In the genomic region with DNA sequence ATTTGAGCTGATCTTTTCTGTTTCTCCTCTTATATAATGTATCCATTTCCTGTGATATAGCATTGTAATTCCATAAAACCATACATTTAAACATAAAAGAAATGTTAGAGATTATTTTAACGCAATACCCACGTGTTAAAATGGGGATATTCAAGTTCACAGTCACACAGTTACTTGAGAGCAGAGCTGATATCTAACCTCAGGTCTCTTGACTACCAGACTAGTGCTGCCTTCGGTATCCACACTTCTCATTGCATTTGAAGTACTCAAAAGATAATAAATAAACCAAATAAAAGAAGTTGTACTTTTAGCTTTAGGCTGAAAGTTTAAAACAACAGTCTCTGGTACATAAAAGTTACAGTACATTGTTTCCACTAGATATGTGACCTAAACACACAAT, we compare ENCODE assay signal across 25 cellular contexts. TPM values are rescaled to one million over a fixed set of nuclear protein-coding genes. Genes with fewer than 3 reads are reported as not detected.
DNase-seq lines count a peak whose midpoint lies in the region; ATAC-seq, FAIRE-seq and TF ChIP-seq lines count a peak whose summit lies in the region.
"Had no signal": no experiment of that assay in that cellular context is flagged by ENCODE, and none has a peak within 500 bp of the region (broad histone marks: within the 10 kb centered on the region; RNA-seq: fewer than 3 reads in every experiment).

No MANE protein-coding gene starts in this region.

- no peaks in the 10 kb centered on the region for H4K20me1 ChIP-seq in endothelial cell of umbilical vein (replicated peaks; ENCODE audit: control insufficient read depth, extremely low read depth, insufficient read depth, low read length)

- H3K36me3 Mint-ChIP-seq in T-helper 2 cell treated with Interferon-gamma antibody and Interleukin-4, amounts not matched to agents 5 μg/mL and 100 μg/mL, for 36 hours (ENCODE audit: low read depth), result peaks cover 4% of the 10 kb centered on the region
- H3K36me3 Mint-ChIP-seq in activated naive CD4-positive, alpha-beta T cell treated with anti-CD3 and anti-CD28 coated beads, Interleukin-2, amount 10 ng/mL, durations not matched to agents 7 days and 5 days, result peaks cover 14% of the 10 kb centered on the region
- H3K36me3 Mint-ChIP-seq: T-cell had no signal

- CTCF ChIA-PET in endothelial cell of umbilical vein (lab: Charles Lee), result interaction anchor here (1.0 to 1.9 kb wide), 4 partner anchors 9 to 399 kb away, joined by 3 to 8 read pairs (median 5); no protein-coding TSS in a partner anchor
- CTCF ChIA-PET in activated naive CD4-positive, alpha-beta T cell treated with anti-CD3 and anti-CD28 coated beads, Interleukin-2, amount 10 ng/mL, durations not matched to agents 7 days and 5 days (lab: Charles Lee), result interaction anchor here (0.7 to 1.2 kb wide), 6 partner anchors 8 to 399 kb away, joined by 3 to 5 read pairs (median 3); no protein-coding TSS in a partner anchor

- H3K79me2 ChIP-seq in endothelial cell of umbilical vein (ENCODE audit: control insufficient read depth, insufficient read depth, low read length), result no peaks in the 10 kb centered on the region

- intact Hi-C loops in endothelial cell of umbilical vein (cut with micrococcal nuclease), result no loop called here

- dilution Hi-C loops in endothelial cell of umbilical vein (cut with MboI; ENCODE audit: extremely low pct_ligation_motif_present, low sequenced_read_pairs), result no loop called here

- TF ChIP-seq CTCF in endothelial cell of umbilical vein (IDR thresholded peaks at IDR 0.05; ENCODE audit: extremely low read depth in 1 of 2, insufficient read depth in 1 of 2, low read depth in 1 of 2, low read length in 2 of 2), result no peak

- no peak for DNase-seq in GM12891 (ENCODE audit: insufficient read length, low spot score)
- DNase-seq in T-helper 2 cell treated with Interferon-gamma antibody and Interleukin-4, amounts not matched to agents 5 μg/mL and 100 μg/mL, for 36 hours (ENCODE audit: low spot score), result no peak
- DNase-seq in endothelial cell of umbilical vein (ENCODE audit: low read depth, low spot score), result no peak
- DNase-seq in activated naive CD4-positive, alpha-beta T cell treated with anti-CD3 and anti-CD28 coated beads, Interleukin-2, amount 10 ng/mL, durations not matched to agents 7 days and 5 days, result no peak
- no peak for DNase-seq in superior temporal gyrus (ENCODE audit: extremely low spot score)
- no peak for DNase-seq in NCI-H1048 (lab: John Stamatoyannopoulos, UW)
- DNase-seq: activated gamma-delta T cell; AML-193; dermis blood vessel endothelial cell; foreskin melanocyte; kidney; naive thymus-derived CD4-positive, alpha-beta T cell; NCI-H1092 treated with DMSO at 0.1 percent for 48 hours; NCI-H2081 treated with DMSO at 0.1 percent for 48 hours; NCI-H446 treated with DMSO at 0.1 percent for 48 hours; Right ventricle myocardium superior; stimulated activated naive CD4-positive, alpha-beta T cell; T-cell; tibial artery had no signal

- H3K9me3 ChIP-seq in endothelial cell of umbilical vein (replicated peaks; ENCODE audit: control insufficient read depth, insufficient read depth, low read length), result no peaks in the 10 kb centered on the region
- H3K9me3 ChIP-seq: right atrium auricular region, tibial artery had no signal

- H3K27me3 Mint-ChIP-seq in T-helper 2 cell treated with Interferon-gamma antibody and Interleukin-4, amounts not matched to agents 5 μg/mL and 100 μg/mL, for 36 hours (ENCODE audit: low read depth), result no peaks in the 10 kb centered on the region
- peaks cover 3% of the 10 kb centered on the region for H3K27me3 Mint-ChIP-seq in activated naive CD4-positive, alpha-beta T cell treated with anti-CD3 and anti-CD28 coated beads, Interleukin-2, amount 10 ng/mL, durations not matched to agents 7 days and 5 days
- H3K27me3 Mint-ChIP-seq: naive thymus-derived CD4-positive, alpha-beta T cell; T-cell had no signal

- H3K4me3 ChIP-seq in endothelial cell of umbilical vein (replicated peaks in 1 of 3; ENCODE audit: insufficient read depth in 1 of 3, low read depth in 1 of 3, low read length in 3 of 3), result no peak overlapping the region
- H3K4me3 ChIP-seq: cardiac muscle cell, right atrium auricular region, tibial artery had no signal

- peak overlapping the region; percentile 34 for H2AFZ ChIP-seq in endothelial cell of umbilical vein (ENCODE audit: low read depth, low read length)

- H3K36me3 ChIP-seq in endothelial cell of umbilical vein (ENCODE audit: control insufficient read depth in 2 of 2, extremely low read depth in 1 of 2, insufficient read depth in 2 of 2, low read length in 2 of 2), result no peaks in the 10 kb centered on the region
- H3K36me3 ChIP-seq: cardiac muscle cell, right atrium auricular region, tibial artery had no signal

- no peak overlapping the region for H3K27ac ChIP-seq in endothelial cell of umbilical vein (ENCODE audit: insufficient read depth, low read depth, low read length)
- H3K27ac ChIP-seq: cardiac muscle cell, HL-60, right atrium auricular region, tibial artery had no signal

- peak overlapping the region; percentile 57 for H3K4me3 Mint-ChIP-seq in T-helper 2 cell treated with Interferon-gamma antibody and Interleukin-4, amounts not matched to agents 5 μg/mL and 100 μg/mL, for 36 hours
- H3K4me3 Mint-ChIP-seq in activated naive CD4-positive, alpha-beta T cell treated with anti-CD3 and anti-CD28 coated beads, Interleukin-2, amount 10 ng/mL, durations not matched to agents 7 days and 5 days, result no peak overlapping the region
- H3K4me3 Mint-ChIP-seq: T-cell had no signal

- no peaks in the 10 kb centered on the region for H3K9me1 ChIP-seq in endothelial cell of umbilical vein (replicated peaks; ENCODE audit: control insufficient read depth, extremely low read depth, insufficient read depth, low read length)

- no TSS peak for BruUV-seq in endothelial cell of umbilical vein (replicated peaks; lab: Mats Ljungman, UMichigan)

- no peak overlapping the region for H3K9ac ChIP-seq in endothelial cell of umbilical vein (replicated peaks; ENCODE audit: extremely low read depth, insufficient read depth, low read length)

- ATAC-seq in HG02885 (IDR thresholded peaks at IDR 0.05; ENCODE audit: poor library complexity, unreplicated experiment), result peak; percentile 33
- ATAC-seq: naive thymus-derived CD4-positive, alpha-beta T cell; T-cell had no signal

- no peak overlapping the region for H3K27ac Mint-ChIP-seq in T-helper 2 cell treated with Interferon-gamma antibody and Interleukin-4, amounts not matched to agents 5 μg/mL and 100 μg/mL, for 36 hours
- H3K27ac Mint-ChIP-seq in activated naive CD4-positive, alpha-beta T cell treated with anti-CD3 and anti-CD28 coated beads, Interleukin-2, amount 10 ng/mL, durations not matched to agents 7 days and 5 days, result no peak overlapping the region

- peaks cover 48% of the 10 kb centered on the region for H3K4me1 Mint-ChIP-seq in T-helper 2 cell treated with Interferon-gamma antibody and Interleukin-4, amounts not matched to agents 5 μg/mL and 100 μg/mL, for 36 hours (ENCODE audit: low read depth)
- peaks cover 48% of the 10 kb centered on the region for H3K4me1 Mint-ChIP-seq in activated naive CD4-positive, alpha-beta T cell treated with anti-CD3 and anti-CD28 coated beads, Interleukin-2, amount 10 ng/mL, durations not matched to agents 7 days and 5 days

- no peaks in the 10 kb centered on the region for H3K27me3 ChIP-seq in endothelial cell of umbilical vein (ENCODE audit: control insufficient read depth in 2 of 2, insufficient read depth in 2 of 2, low read length in 2 of 2)
- H3K27me3 ChIP-seq: cardiac muscle cell, right atrium auricular region, tibial artery had no signal

- H3K4me1 ChIP-seq in endothelial cell of umbilical vein (ENCODE audit: control insufficient read depth, extremely low read depth, insufficient read depth, low read length), result peaks cover 9% of the 10 kb centered on the region
- H3K4me1 ChIP-seq: right atrium auricular region, tibial artery had no signal

- POLR2A ChIA-PET in endothelial cell of umbilical vein (lab: Charles Lee), result no interaction called here

- TF ChIP-seq POLR2A in GM12891 (IDR thresholded peaks at IDR 0.05; ENCODE audit: low read depth, low read length) (no peak), endothelial cell of umbilical vein (IDR thresholded peaks at IDR 0.05; ENCODE audit: low read depth, low read length) (no peak)

- H3K4me2 ChIP-seq in endothelial cell of umbilical vein (ENCODE audit: insufficient read depth, low read length), result no peak overlapping the region

- FAIRE-seq in GM12891 (lab: Jason Lieb, UNC) (peak; percentile 5), endothelial cell of umbilical vein (lab: Jason Lieb, UNC) (no peak)

- no peaks in the 10 kb centered on the region for H3K9me3 Mint-ChIP-seq in T-helper 2 cell treated with Interferon-gamma antibody and Interleukin-4, amounts not matched to agents 5 μg/mL and 100 μg/mL, for 36 hours
- H3K9me3 Mint-ChIP-seq in activated naive CD4-positive, alpha-beta T cell treated with anti-CD3 and anti-CD28 coated beads, Interleukin-2, amount 10 ng/mL, durations not matched to agents 7 days and 5 days, result peaks cover 3% of the 10 kb centered on the region
- H3K9me3 Mint-ChIP-seq: T-cell had no signal

TF ChIP-seq in GM12891, 5 proteins besides CTCF, POLR2A, EP300 and RAD21 (continues in another document):
- TF ChIP-seq PAX5 (IDR thresholded peaks at IDR 0.05; ENCODE audit: insufficient read depth, low read length, severe bottlenecking) (no peak), POU2F2 (IDR thresholded peaks at IDR 0.05; ENCODE audit: low read depth, low read length) (no peak)

TF ChIP-seq in endothelial cell of umbilical vein, 7 proteins besides CTCF, POLR2A, EP300 and RAD21 (continues in another document):
- TF ChIP-seq GATA2 (IDR thresholded peaks at IDR 0.05; ENCODE audit: insufficient read depth, insufficient read length, low read depth, low read length), result no peak

RNA-seq across cellular contexts. Expression of a gene that starts 2.9 kb away (rescaled TPM):
- polyA plus RNA-seq in GM12891 (2012; ENCODE audit: low read depth, missing spikeins), result 24.6 TPM
- not detected in 2 replicates for total RNA-seq in endothelial cell of umbilical vein
- not detected in 2 replicates for polyA plus RNA-seq in endothelial cell of umbilical vein
- not detected in 2 replicates for polyA plus RNA-seq in endothelial cell of umbilical vein (2011; cell fraction: cytosol; rRNA removed)
- polyA plus RNA-seq in endothelial cell of umbilical vein (2011; cell fraction: nucleus; rRNA removed), result not detected in 2 replicates
- polyA plus RNA-seq in endothelial cell of umbilical vein (2012), result not detected in 2 replicates
- not detected in 2 replicates for polyA minus RNA-seq in endothelial cell of umbilical vein
- polyA minus RNA-seq in endothelial cell of umbilical vein (2011; cell fraction: cytosol; rRNA and poly(A)+ RNA removed), result not detected
- polyA minus RNA-seq in endothelial cell of umbilical vein (2011; cell fraction: nucleus; rRNA and poly(A)+ RNA removed), result not detected in 2 replicates
- total RNA-seq: cardiac muscle cell, dermis blood vessel endothelial cell, epithelial cell of proximal tubule, osteoblast, right atrium auricular region, Right ventricle myocardium superior had no signal
- polyA plus RNA-seq: cardiac muscle cell had no signal

RNA-seq across cellular contexts. Expression of a gene that starts 30.7 kb away (rescaled TPM):
- polyA plus RNA-seq in GM12891 (2012; ENCODE audit: low read depth, missing spikeins), result 23.7 TPM
- 0.49 and 1.2 TPM in 2 replicates for total RNA-seq in endothelial cell of umbilical vein
- polyA plus RNA-seq in endothelial cell of umbilical vein, result 2.9 and 4.4 TPM in 2 replicates
- 3.6 and 4.4 TPM in 2 replicates for polyA plus RNA-seq in endothelial cell of umbilical vein (2011; cell fraction: cytosol; rRNA removed)
- 17.7 and 22.0 TPM in 2 replicates for polyA plus RNA-seq in endothelial cell of umbilical vein (2011; cell fraction: nucleus; rRNA removed)
- 20.6 and 39.3 TPM in 2 replicates for polyA plus RNA-seq in endothelial cell of umbilical vein (2012)
- polyA minus RNA-seq in endothelial cell of umbilical vein, result 6.4 and 7.9 TPM in 2 replicates
- not detected for polyA minus RNA-seq in endothelial cell of umbilical vein (2011; cell fraction: cytosol; rRNA and poly(A)+ RNA removed)
- polyA minus RNA-seq in endothelial cell of umbilical vein (2011; cell fraction: nucleus; rRNA and poly(A)+ RNA removed), result 11.8 and 17.0 TPM in 2 replicates
- total RNA-seq: cardiac muscle cell, osteoblast had no signal
- polyA plus RNA-seq: cardiac muscle cell had no signal
